In the genomic region with DNA sequence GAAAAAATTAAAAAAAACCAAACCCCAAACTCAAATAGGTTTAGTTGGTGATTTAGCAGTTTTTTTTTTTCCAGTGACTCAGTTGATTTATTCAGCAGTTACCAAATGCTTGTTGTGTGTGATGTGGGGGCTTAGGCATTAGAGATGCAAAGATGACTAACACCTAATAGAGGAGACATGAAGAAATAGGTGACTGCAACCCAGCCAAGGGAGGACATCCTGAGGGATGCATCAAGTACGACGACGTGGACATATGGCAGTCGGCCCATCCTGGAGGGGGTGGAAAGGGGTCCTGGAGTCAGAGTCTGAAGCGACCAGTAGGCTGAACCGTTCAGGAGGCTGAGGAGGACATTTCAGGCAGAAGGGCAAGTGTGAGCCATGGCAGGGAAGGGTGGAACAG, we compare ENCODE assay signal across 28 cellular contexts. TPM values are rescaled to one million over a fixed set of nuclear protein-coding genes. Genes with fewer than 3 reads are reported as not detected.
A peak's percentile ranks its signal among the peaks of the same experiment; 100 is the strongest.
DNase-seq lines count a peak whose midpoint lies in the region; ATAC-seq, FAIRE-seq and TF ChIP-seq lines count a peak whose summit lies in the region.
"Had no signal": no experiment of that assay in that cellular context is flagged by ENCODE, and none has a peak within 500 bp of the region (broad histone marks: within the 10 kb centered on the region; RNA-seq: fewer than 3 reads in every experiment).

No MANE protein-coding gene starts in this region.

- no peak overlapping the region for H3K9ac ChIP-seq in PC-3 (ENCODE audit: low read length)
- no peak overlapping the region for H3K9ac ChIP-seq in HepG2 (ENCODE audit: insufficient read depth, low read depth, low read length)

- H4K20me1 ChIP-seq in PC-3 (ENCODE audit: low read length): no peaks in the 10 kb centered on the region
- no peaks in the 10 kb centered on the region for H4K20me1 ChIP-seq in HepG2 (ENCODE audit: insufficient read depth, low read length)

- TF ChIP-seq EP300 in HepG2 (IDR thresholded peaks at IDR 0.05; ENCODE audit: low read depth in 2 of 2, low read length in 2 of 2) (no peak), HepG2 (CRISPR knock-in tag; IDR thresholded peaks at IDR 0.05; ENCODE audit: borderline replicate concordance) (no peak)

- CTCF ChIA-PET in PC-3 (lab: Charles Lee): no interaction called here
- CTCF ChIA-PET in HepG2 (lab: Yijun Ruan, JAX; ENCODE audit: low intra/inter-chr PET ratio, low total read pairs): no interaction called here

- TF ChIP-seq RAD21 in HepG2 (CRISPR knock-in tag; IDR thresholded peaks at IDR 0.05): no peak

- ATAC-seq in PC-3 (no peak), GM18517 (IDR thresholded peaks at IDR 0.05; ENCODE audit: unreplicated experiment) (no peak), HepG2 (no peak)
- ATAC-seq: left ventricle myocardium superior had no signal

- DNase-seq in ELR (ENCODE audit: low read depth): peak; percentile 17
- DNase-seq in PC-3: peak; percentile 50
- DNase-seq in epithelial cell of proximal tubule (ENCODE audit: low read depth): peak; percentile 26
- peak; percentile 77 for DNase-seq in renal cortical epithelial cell (ENCODE audit: low read depth)
- DNase-seq in HepG2 (ENCODE audit: low spot score): no peak
- DNase-seq in KBM-7: no peak
- DNase-seq: activated CD4-positive, alpha-beta T cell treated with anti-CD3 and anti-CD28 coated beads for 1 hour; activated naive CD4-positive, alpha-beta T cell treated with Interleukin-2 at 50 U/mL for 16 hours; activated T-cell treated with anti-CD3 and anti-CD28 coated beads, Interleukin-2, amount 50 U/mL, for 24 hours; AML-193; amygdala; central memory CD4-positive, alpha-beta T cell; DMS53; foreskin melanocyte; GF-D8; immature natural killer cell; left ventricle myocardium superior; MM.1S; NCI-H1694 treated with DMSO at 0.1 percent for 48 hours; SHP77; sigmoid colon; substantia nigra had no signal

- H3K79me2 ChIP-seq in PC-3 (ENCODE audit: low read length): no peaks in the 10 kb centered on the region
- peaks cover 1% of the 10 kb centered on the region for H3K79me2 ChIP-seq in HepG2 (ENCODE audit: insufficient read depth, low read length)
- H3K79me2 ChIP-seq: hepatocyte had no signal

- no peak for TF ChIP-seq POLR2A in HepG2 (IDR thresholded peaks at IDR 0.05; ENCODE audit: insufficient read depth in 1 of 2, low read depth in 2 of 2, low read length in 2 of 2)

- H3K4me1 ChIP-seq in PC-3 (ENCODE audit: insufficient read depth, low read length) (peaks cover 25% of the 10 kb centered on the region), HepG2 (ENCODE audit: insufficient read depth, low read length) (0 out of 2 replicates have a peak, but pooled peaks cover 5% of the 10 kb centered on the region)

- no peak for TF ChIP-seq CTCF in PC-3 (conservative IDR thresholded peaks at IDR 0.05; ENCODE audit: low read depth, low read length)
- no peak for TF ChIP-seq CTCF in epithelial cell of proximal tubule (conservative IDR thresholded peaks at IDR 0.05; ENCODE audit: low read depth, low read length)
- no peak for TF ChIP-seq CTCF in HepG2 (CRISPR knock-in tag; IDR thresholded peaks at IDR 0.05)

- intact Hi-C loops in PC-3 (cut with micrococcal nuclease) (loop anchor here (5.0 kb wide), 1 partner anchor 50 kb away; no protein-coding TSS in a partner anchor), HepG2 (cut with micrococcal nuclease; ENCODE audit: unreplicated experiment) (no loop called here)

- peaks cover 18% of the 10 kb centered on the region; the same call in 1 of the 2 replicates for H3K27me3 ChIP-seq in PC-3 (ENCODE audit: low read length)
- no peaks in the 10 kb centered on the region for H3K27me3 ChIP-seq in HepG2 (ENCODE audit: control insufficient read depth in 1 of 2, insufficient read depth in 2 of 2, low read length in 2 of 2)
- H3K27me3 ChIP-seq: hepatocyte, sigmoid colon, vagina had no signal

- H3K4me2 ChIP-seq in PC-3 (ENCODE audit: low read length) (no peak overlapping the region), HepG2 (ENCODE audit: low read depth, low read length) (no peak overlapping the region)
- H3K4me2 ChIP-seq: hepatocyte had no signal

- H3K9me3 ChIP-seq in PC-3 (ENCODE audit: low read length) (no peaks in the 10 kb centered on the region), HepG2 (ENCODE audit: low read length) (no peaks in the 10 kb centered on the region)
- H3K9me3 ChIP-seq: sigmoid colon, vagina had no signal

- no peak for FAIRE-seq in HepG2 (lab: Jason Lieb, UNC)
- FAIRE-seq: endothelial cell of umbilical vein had no signal

- H3K36me3 ChIP-seq in PC-3 (ENCODE audit: low read depth, low read length): no peaks in the 10 kb centered on the region
- H3K36me3 ChIP-seq in HepG2 (replicated peaks in 1 of 2; ENCODE audit: control insufficient read depth in 1 of 2, insufficient read depth in 2 of 2, low read length in 2 of 2): peaks cover 4 to 9% of the 10 kb centered on the region in 2 experiments; a peak in 2 of 5 replicates
- H3K36me3 ChIP-seq: sigmoid colon, vagina had no signal

- no peaks in the 10 kb centered on the region for H3F3A ChIP-seq in PC-3 (ENCODE audit: low read length, unreplicated experiment)

- no peaks in the 10 kb centered on the region for H3K9me2 ChIP-seq in PC-3 (replicated peaks; ENCODE audit: low read length)

- H2AFZ ChIP-seq in PC-3 (ENCODE audit: low read length) (no peak overlapping the region), HepG2 (ENCODE audit: low read length) (no peak overlapping the region)
- H2AFZ ChIP-seq: hepatocyte had no signal

- BruUV-seq in PC-3 (replicated peaks; lab: Mats Ljungman, UMichigan): no TSS peak
- BruUV-seq in HepG2 (replicated peaks; lab: Mats Ljungman, UMichigan): no TSS peak

- WGBS in HepG2 (ENCODE audit: low lambda C conversion rate): 96% methylated on average over 6 of the region's 6 CpGs

- POLR2A ChIA-PET in PC-3 (lab: Charles Lee; ENCODE audit: unreplicated experiment): no interaction called here
- POLR2A ChIA-PET in HepG2 (lab: Yijun Ruan, JAX): no interaction called here

- in situ Hi-C loops in HepG2 (cut with HindIII; ENCODE audit: extremely low pct_ligation_motif_present, low pct_unique_long_range_greater_than_20kb): no loop called here
- in situ Hi-C loops in KBM-7 (cut with MboI; ENCODE audit: low pct_unique_long_range_greater_than_20kb, low sequenced_read_pairs): no loop called here

- H3K27ac ChIP-seq in PC-3 (ENCODE audit: low read length) (no peak overlapping the region), HepG2 (ENCODE audit: extremely low read length, insufficient read depth, low read length) (no peak overlapping the region)
- H3K27ac ChIP-seq: hepatocyte, vagina had no signal

- no peak overlapping the region for H3K4me3 ChIP-seq in PC-3 (ENCODE audit: low read length)
- no peak overlapping the region for H3K4me3 ChIP-seq in epithelial cell of proximal tubule (ENCODE audit: low read depth, low read length)
- no peak overlapping the region for H3K4me3 ChIP-seq in HepG2 (replicated peaks in 1 of 3; ENCODE audit: insufficient read depth in 1 of 3, low read depth in 2 of 3, low read length in 3 of 3)
- H3K4me3 ChIP-seq: hepatocyte, sigmoid colon, vagina had no signal

TF ChIP-seq in HepG2, 621 proteins besides CTCF, POLR2A, EP300 and RAD21:
- TF ChIP-seq ZBTB7A (CRISPR knock-in tag; IDR thresholded peaks at IDR 0.05): no peak
- TF ChIP-seq SAFB2 (CRISPR knock-in tag; IDR thresholded peaks at IDR 0.05; ENCODE audit: borderline replicate concordance, low read depth): no peak

RNA-seq across cellular contexts. Expression of a gene that starts 35.5 kb away (rescaled TPM):
- total RNA-seq in PC-3 (2014; rRNA removed): 1.2 and 3.6 TPM in 2 replicates
- 0.75 and 7.2 TPM in 2 replicates for total RNA-seq in epithelial cell of proximal tubule
- total RNA-seq in renal cortical epithelial cell: 8.7 and 11.7 TPM in 2 replicates
- total RNA-seq in HepG2 (2016; rRNA removed; fragmentation: Illumina TruSeq; extraction: Trizol): 19.3 and 22.0 TPM in 2 replicates
- total RNA-seq in HepG2 (2016; cell fraction: cytosol; rRNA removed; fragmentation: Illumina TruSeq; extraction: Trizol; ENCODE audit: low read depth): 70.4 and 78.7 TPM in 2 replicates
- total RNA-seq in HepG2 (2016; cell fraction: insoluble cytoplasmic fraction; rRNA removed; fragmentation: Illumina TruSeq; extraction: Trizol): 20.0 and 23.4 TPM in 2 replicates
- total RNA-seq in HepG2 (2016; cell fraction: membrane; rRNA removed; fragmentation: Illumina TruSeq; extraction: Trizol): 36.7 and 40.7 TPM in 2 replicates
- 27.3 and 38.1 TPM in 2 replicates for total RNA-seq in HepG2 (2016; cell fraction: nucleus; rRNA removed; fragmentation: Illumina TruSeq; extraction: Trizol)
- 13.4 and 17.7 TPM in 2 replicates for polyA plus RNA-seq in HepG2 (2011; rRNA removed)
- 18.1 and 21.4 TPM in 2 replicates for polyA plus RNA-seq in HepG2 (2011; cell fraction: cytosol; rRNA removed)
- polyA plus RNA-seq in HepG2 (2011; cell fraction: nucleus; rRNA removed): 10.7 and 11.9 TPM in 2 replicates
- polyA plus RNA-seq in HepG2 (2012): 14.6 and 23.3 TPM in 2 replicates
- polyA plus RNA-seq in HepG2 (2016; cell fraction: cytosol; fragmentation: Illumina TruSeq; extraction: Trizol; ENCODE audit: low read depth): 51.8 and 58.1 TPM in 2 replicates
- polyA plus RNA-seq in HepG2 (2016; cell fraction: insoluble cytoplasmic fraction; fragmentation: Illumina TruSeq; extraction: Trizol; ENCODE audit: low read depth): 25.9 and 29.7 TPM in 2 replicates
- 28.6 and 35.5 TPM in 2 replicates for polyA plus RNA-seq in HepG2 (2016; cell fraction: membrane; fragmentation: Illumina TruSeq; extraction: Trizol; ENCODE audit: low read depth)
- polyA plus RNA-seq in HepG2 (2016; cell fraction: nucleus; fragmentation: Illumina TruSeq; extraction: Trizol; ENCODE audit: insufficient read depth, low read depth): 9.9 and 22.8 TPM in 2 replicates
- 4.1 and 25.5 TPM in 2 replicates for polyA minus RNA-seq in HepG2 (2011; rRNA and poly(A)+ RNA removed; ENCODE audit: low replicate concordance)
- polyA minus RNA-seq in HepG2 (2011; cell fraction: cytosol; rRNA and poly(A)+ RNA removed): 5.1 and 7.5 TPM in 2 replicates
- polyA minus RNA-seq in HepG2 (2011; cell fraction: nucleus; rRNA and poly(A)+ RNA removed): 58.6 and 83.8 TPM in 2 replicates
- total RNA-seq: OCI-LY7 had no signal
- polyA plus RNA-seq: IgD-negative memory B cell had no signal

Comparison
In these comparisons a context has a peak if more than half of its experiments do, and no peak if none do; other contexts are left out.
1. DNase-seq: peak in ELR (single experiment), PC-3 (single experiment), epithelial cell of proximal tubule (single experiment) and renal cortical epithelial cell (single experiment); none in HepG2 (single experiment) and KBM-7 (single experiment).